Comparison of ENCODE assay signal across 16 cellular contexts in genomic region chr2:467892-468630, GRCh38.
DNase-seq lines count a peak whose midpoint lies in the region; ATAC-seq, FAIRE-seq and TF ChIP-seq lines count a peak whose summit lies in the region.
"Had no signal": no experiment of that assay in that cellular context is flagged by ENCODE, and none has a peak within 500 bp of the region (broad histone marks: within the 10 kb centered on the region; RNA-seq: fewer than 3 reads in every experiment).

No MANE protein-coding gene starts in this region.

- no peak overlapping the region for H2BK20ac ChIP-seq in H9 (ENCODE audit: low read depth, low read length, poor library complexity, severe bottlenecking)

- no peak overlapping the region for H4K91ac ChIP-seq in H9 (ENCODE audit: insufficient read length, low read depth, low read length)

- H3K79me2 ChIP-seq in H9 (ENCODE audit: insufficient read depth, low read length) (no peaks in the 10 kb centered on the region), astrocyte (ENCODE audit: insufficient read depth, low read length) (no peaks in the 10 kb centered on the region)

- H3K36me3 ChIP-seq in astrocyte (ENCODE audit: insufficient read depth, low read length): no peaks in the 10 kb centered on the region
- no peaks in the 10 kb centered on the region for H3K36me3 ChIP-seq in iPS-20b (ENCODE audit: insufficient read depth, low read depth, low read length)

- no peaks in the 10 kb centered on the region for H3K79me1 ChIP-seq in H9 (ENCODE audit: insufficient read depth, low read depth, low read length, poor library complexity, severe bottlenecking)

- ATAC-seq in HG03520 (IDR thresholded peaks at IDR 0.05; ENCODE audit: unreplicated experiment): no peak

- H3K23me2 ChIP-seq in H9 (ENCODE audit: insufficient read length, low read depth, low read length, poor library complexity, severe bottlenecking): peaks cover 9% of the 10 kb centered on the region

- peaks cover 0 to 4% (median 0%) of the 10 kb centered on the region in 3 experiments; a peak in 2 of 7 replicates for H3K36me3 Mint-ChIP-seq in H9 (ENCODE audit: insufficient read depth in 1 of 3, low read depth in 3 of 3)
- no peaks in the 10 kb centered on the region for H3K36me3 Mint-ChIP-seq in astrocyte (ENCODE audit: low read depth, unreplicated experiment)

- peak overlapping the region; percentile 10 for H3K4me3 ChIP-seq in astrocyte (ENCODE audit: insufficient read depth, low read depth, low read length)
- H3K4me3 ChIP-seq in iPS-20b (ENCODE audit: low read length): peak overlapping the region; percentile 65; the same call in 1 of the 2 replicates

- peak overlapping the region; percentile 87 for H3K14ac ChIP-seq in H9 (ENCODE audit: insufficient read depth, low read length)

- no peak overlapping the region for H3T11ph ChIP-seq in H9 (ENCODE audit: low read length)

- H3K27me3 Mint-ChIP-seq in H9 (ENCODE audit: low read depth): peaks cover 48% of the 10 kb centered on the region
- H3K27me3 Mint-ChIP-seq in astrocyte (ENCODE audit: low read depth, unreplicated experiment): peaks cover 47% of the 10 kb centered on the region

- no peak overlapping the region for H2BK12ac ChIP-seq in H9 (ENCODE audit: insufficient read length, low read depth, low read length)

- H3K27me3 ChIP-seq in H9 (ENCODE audit: insufficient read depth, low read length) (no peaks in the 10 kb centered on the region; the same call in 1 of the 2 replicates), astrocyte (ENCODE audit: insufficient read depth, low read length) (peaks cover 11% of the 10 kb centered on the region), iPS-20b (ENCODE audit: insufficient read depth, low read length) (peaks cover 43% of the 10 kb centered on the region)

- H3K4me3 Mint-ChIP-seq in H9 (peak overlapping the region; percentile 74 to 76), astrocyte (ENCODE audit: unreplicated experiment) (no peak overlapping the region)

- H3K23ac ChIP-seq in H9 (ENCODE audit: insufficient read length, low read depth, low read length): no peak overlapping the region

- H3K9me3 Mint-ChIP-seq in H9 (peaks cover 4 to 9% of the 10 kb centered on the region in 2 experiments; a peak in 4 of 5 replicates), astrocyte (ENCODE audit: unreplicated experiment) (no peaks in the 10 kb centered on the region)

- TF ChIP-seq CTCF in H9 (conservative IDR thresholded peaks at IDR 0.05) (no peak), astrocyte (IDR thresholded peaks at IDR 0.05; ENCODE audit: insufficient read depth, low read depth, low read length) (no peak)

- peak; percentile 57 for DNase-seq in H9
- no peak for DNase-seq in astrocyte (ENCODE audit: low read depth)
- peak; percentile 73 for DNase-seq in retina
- no peak for DNase-seq in AML-193 (lab: John Stamatoyannopoulos, UW)
- no peak for DNase-seq in RPMI8226
- no peak for DNase-seq in NCI-H2081 treated with DMSO at 0.1 percent for 48 hours (lab: John Stamatoyannopoulos, UW)
- DNase-seq: C1 segment of cervical spinal cord; midbrain; NCI-H187 treated with DMSO at 0.1 percent for 48 hours; NCI-H82; SHP77 treated with DMSO at 0.1 percent for 48 hours; stimulated activated CD4-positive, alpha-beta T cell treated with anti-CD3 and anti-CD28 coated beads, Interleukin-2, amount 100 ng/mL, for 48 hours; stimulated activated naive CD4-positive, alpha-beta T cell had no signal

- H2BK120ac ChIP-seq in H9 (ENCODE audit: low read depth, low read length, poor library complexity, severe bottlenecking): no peak overlapping the region

- H4K8ac ChIP-seq in H9 (replicated peaks; ENCODE audit: insufficient read length, low read depth, low read length): no peak overlapping the region

- H3K4me1 ChIP-seq in H9 (ENCODE audit: insufficient read depth, low read length) (no peaks in the 10 kb centered on the region), astrocyte (ENCODE audit: insufficient read depth, low read length) (peaks cover 3% of the 10 kb centered on the region), iPS-20b (ENCODE audit: insufficient read depth, low read length) (no peaks in the 10 kb centered on the region)

- H3K18ac ChIP-seq in H9 (ENCODE audit: insufficient read length, low read depth, low read length): peak overlapping the region; percentile 66

- no peak overlapping the region for H2BK5ac ChIP-seq in H9 (ENCODE audit: insufficient read length, low read length)

- no peak overlapping the region for H4K5ac ChIP-seq in H9 (ENCODE audit: insufficient read length, low read depth, low read length)

- no peak overlapping the region for H3K56ac ChIP-seq in H9 (ENCODE audit: insufficient read length, low read depth, low read length)

- H3K9ac ChIP-seq in H9 (ENCODE audit: extremely low read depth, insufficient read length, low read length): no peak overlapping the region
- no peak overlapping the region for H3K9ac ChIP-seq in astrocyte (ENCODE audit: low read length)
- H3K9ac ChIP-seq in iPS-20b (ENCODE audit: low read depth, low read length): peak overlapping the region; percentile 58

- H3K4me2 ChIP-seq in H9 (ENCODE audit: insufficient read depth, insufficient read length, low read length) (peak overlapping the region; percentile 45), astrocyte (ENCODE audit: low read length) (peak overlapping the region; percentile 67)

- H4K20me1 ChIP-seq in H9 (ENCODE audit: control insufficient read depth, insufficient read depth, insufficient read length) (no peaks in the 10 kb centered on the region), astrocyte (ENCODE audit: insufficient read depth, low read length) (no peaks in the 10 kb centered on the region)

- no peak overlapping the region for H3K4ac ChIP-seq in H9 (ENCODE audit: low read depth, low read length)

- no peak overlapping the region for H3K27ac Mint-ChIP-seq in H9
- peak overlapping the region; percentile 69 for H3K27ac Mint-ChIP-seq in astrocyte (ENCODE audit: unreplicated experiment)

- WGBS in H9 (ENCODE audit: extremely low coverage, insufficient read length, low lambda C conversion rate): no CpG with 5 or more reads among the region's 69 CpGs

- no peak overlapping the region for H3K27ac ChIP-seq in H9 (ENCODE audit: insufficient read length, low read depth, low read length)
- no peak overlapping the region for H3K27ac ChIP-seq in astrocyte (ENCODE audit: low read depth, low read length)
- no peak overlapping the region for H3K27ac ChIP-seq in iPS-20b (ENCODE audit: low read length)

- H2AK5ac ChIP-seq in H9 (ENCODE audit: insufficient read length, low read length): no peak overlapping the region

- H2BK15ac ChIP-seq in H9 (ENCODE audit: low read depth, low read length): no peak overlapping the region

- no peak overlapping the region for H2AFZ ChIP-seq in H9 (ENCODE audit: low read length)
- H2AFZ ChIP-seq in astrocyte (ENCODE audit: low read depth, low read length): no peak overlapping the region

- H3K4me1 Mint-ChIP-seq in H9 (peaks cover 5 to 6% of the 10 kb centered on the region in 2 experiments), astrocyte (ENCODE audit: low read depth, unreplicated experiment) (peaks cover 3% of the 10 kb centered on the region)

- no peak for FAIRE-seq in astrocyte (lab: Jason Lieb, UNC)
- FAIRE-seq: GM12891 had no signal

- H3K9me3 ChIP-seq in H9 (ENCODE audit: control insufficient read depth, low read depth, low read length) (no peaks in the 10 kb centered on the region), astrocyte (ENCODE audit: insufficient read depth, low read depth, low read length) (no peaks in the 10 kb centered on the region), iPS-20b (ENCODE audit: insufficient read depth, low read depth, low read length) (0 out of 2 replicates have a peak, but pooled peaks cover 3% of the 10 kb centered on the region)

Comparison
In these comparisons a context has a peak if more than half of its experiments do, and no peak if none do; other contexts are left out.
1. DNase-seq: peak in H9 (single experiment) and retina (single experiment); none in astrocyte (single experiment), AML-193 (0 of 2), RPMI8226 (single experiment) and NCI-H2081 treated with DMSO at 0.1 percent for 48 hours (single experiment).